ENCODE assay signal across 20 cellular contexts in genomic region chr1:233473549-233474204, GRCh38.
"Had no signal": no experiment of that assay in that cellular context is flagged by ENCODE, and none has a peak within 500 bp of the region (broad histone marks: within the 10 kb centered on the region; RNA-seq: fewer than 3 reads in every experiment).

No MANE protein-coding gene starts in this region.

- FAIRE-seq: colon, kidney had no signal

- DNase-seq: activated CD4-positive, alpha-beta memory T cell treated with anti-CD3 and anti-CD28 coated beads for 36 hours; activated CD4-positive, alpha-beta T cell treated with anti-CD3 and anti-CD28 coated beads for 4 hours; activated CD4-positive, CD25-positive, alpha-beta regulatory T cell; activated naive CD4-positive, alpha-beta T cell treated with Interleukin-2 at 50 U/mL for 16 hours; activated naive CD8-positive, alpha-beta T cell treated with anti-CD3 and anti-CD28 coated beads for 36 hours; activated T-cell treated with anti-CD3 and anti-CD28 coated beads, Interleukin-2, amount 50 U/mL, for 48 hours; dorsolateral prefrontal cortex; esophagus squamous epithelium; gastrocnemius medialis; kidney; naive thymus-derived CD4-positive, alpha-beta T cell; occipital lobe; sigmoid colon; stimulated activated CD4-positive, alpha-beta T cell treated with anti-CD3 and anti-CD28 coated beads, Interleukin-4, amount 100 ng/mL, for 1 hour; stimulated activated naive CD4-positive, alpha-beta T cell; T1000; upper lobe of left lung had no signal

- H3K9me3 ChIP-seq: breast epithelium, esophagus squamous epithelium, gastrocnemius medialis, sigmoid colon, upper lobe of left lung had no signal

- H3K36me3 ChIP-seq: breast epithelium, esophagus squamous epithelium, gastrocnemius medialis, sigmoid colon, upper lobe of left lung had no signal

- H3K27ac ChIP-seq: breast epithelium, dorsolateral prefrontal cortex, esophagus squamous epithelium, gastrocnemius medialis, sigmoid colon, upper lobe of left lung had no signal

- H3K27me3 ChIP-seq: breast epithelium, dorsolateral prefrontal cortex, esophagus squamous epithelium, gastrocnemius medialis, sigmoid colon, upper lobe of left lung had no signal

- H3K4me1 ChIP-seq: breast epithelium, gastrocnemius medialis, sigmoid colon, upper lobe of left lung had no signal

- H3K4me3 ChIP-seq: breast epithelium, dorsolateral prefrontal cortex, esophagus squamous epithelium, gastrocnemius medialis, lung, sigmoid colon, upper lobe of left lung had no signal

- ATAC-seq: gastrocnemius medialis; naive thymus-derived CD4-positive, alpha-beta T cell had no signal
